ENCODE assay signal across 21 cellular contexts in the genomic region with DNA sequence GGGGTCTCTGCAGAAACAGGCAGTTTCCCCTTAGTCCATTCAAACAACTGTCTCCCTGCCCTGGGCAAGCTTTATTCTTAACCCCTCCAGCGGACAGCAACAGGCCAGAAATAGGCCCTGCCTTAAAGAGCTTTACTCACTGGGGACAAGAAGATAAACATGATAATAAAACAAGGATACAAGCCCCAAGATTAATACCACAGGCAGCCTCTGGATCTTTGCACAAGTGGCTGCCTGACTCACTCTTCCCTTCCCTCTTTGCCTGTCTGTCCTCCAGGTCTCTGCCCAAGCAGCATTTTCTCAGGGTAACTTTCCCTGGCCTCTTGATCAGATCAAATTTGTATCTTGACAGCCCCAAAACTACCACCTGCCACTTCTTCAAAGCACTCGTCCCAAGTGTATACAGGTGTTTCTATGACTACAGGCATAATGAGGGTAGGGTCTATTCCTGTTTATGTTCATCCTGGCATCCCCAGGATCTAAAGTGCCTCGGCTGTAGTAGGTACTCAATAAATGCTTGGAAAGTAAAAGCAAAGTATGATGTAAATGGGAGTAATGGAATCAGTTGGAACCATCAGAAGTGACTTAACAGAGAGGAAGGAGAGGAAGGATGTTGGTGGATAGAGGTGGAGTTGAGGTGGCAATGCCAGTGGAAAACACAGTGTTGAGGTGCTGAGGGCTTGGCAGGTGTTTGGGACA. TPM values are rescaled to one million over a fixed set of nuclear protein-coding genes. Genes with fewer than 3 reads are reported as not detected.
"Had no signal": no experiment of that assay in that cellular context is flagged by ENCODE, and none has a peak within 500 bp of the region (broad histone marks: within the 10 kb centered on the region; RNA-seq: fewer than 3 reads in every experiment).

No MANE protein-coding gene starts in this region.

- H3K4me2 ChIP-seq: hepatocyte had no signal

- H3K9me3 ChIP-seq: right lobe of liver, transverse colon had no signal

- H3K27ac Mint-ChIP-seq: activated B cell treated with CpG ODN at 0.5 μM for 24 hours; activated CD4-positive, alpha-beta T cell treated with anti-CD3 and anti-CD28 coated beads for 36 hours; activated naive CD8-positive, alpha-beta T cell treated with anti-CD3 and anti-CD28 coated beads for 36 hours; activated T-helper 2 cell treated with anti-CD3 and anti-CD28 coated beads, Interferon-gamma antibody, Interleukin-2, Interleukin-4, amounts not matched to agents 10 μg/mL and 5 μg/mL and 100 μg/mL, durations not matched to agents 14 hours and 24 hours and 36 hours had no signal

- H3K27me3 ChIP-seq: hepatocyte, right lobe of liver, transverse colon had no signal

- DNase-seq: activated B cell treated with CpG ODN at 0.5 μM for 24 hours; activated CD4-positive, alpha-beta T cell treated with anti-CD3 and anti-CD28 coated beads for 36 hours; activated CD4-positive, alpha-beta T cell treated with anti-CD3 and anti-CD28 coated beads, Interleukin-2, amount 50 U/mL, for 4 hours; activated CD8-positive, alpha-beta memory T cell treated with anti-CD3 and anti-CD28 coated beads, Interleukin-2, amount 50 U/mL, for 48 hours; activated naive CD4-positive, alpha-beta T cell treated with Interleukin-2 at 50 U/mL for 16 hours; activated naive CD8-positive, alpha-beta T cell treated with anti-CD3 and anti-CD28 coated beads for 36 hours; activated T-cell treated with anti-CD3 and anti-CD28 coated beads, Interleukin-2, amount 50 U/mL, for 4 hours; amygdala; effector memory CD4-positive, alpha-beta T cell; foreskin melanocyte; naive B cell; posterior cingulate gyrus; right lobe of liver; small intestine; stimulated activated CD4-positive, alpha-beta T cell treated with anti-CD3 and anti-CD28 coated beads, Interleukin-2, amount 100 ng/mL, for 24 hours; T-helper 9 cell; transverse colon had no signal

- H3K27ac ChIP-seq: hepatocyte, right lobe of liver, transverse colon had no signal

- H2AFZ ChIP-seq: hepatocyte had no signal

- H3K4me3 Mint-ChIP-seq: activated B cell treated with CpG ODN at 0.5 μM for 24 hours; activated CD4-positive, alpha-beta T cell treated with anti-CD3 and anti-CD28 coated beads for 36 hours; activated naive CD8-positive, alpha-beta T cell treated with anti-CD3 and anti-CD28 coated beads for 36 hours; activated T-cell treated with anti-CD3 and anti-CD28 coated beads, Interleukin-2, amount 50 U/mL, for 4 hours; naive B cell; neural crest cell; stimulated activated memory B cell treated with anti-CD40 and anti-IgM and Interleukin-4, amounts not matched to agents 10 μg/mL and 1 μg/mL and 100 μg/mL, for 72 hours had no signal

- H3K9me3 Mint-ChIP-seq: activated B cell treated with CpG ODN at 0.5 μM for 24 hours; activated naive CD8-positive, alpha-beta T cell treated with anti-CD3 and anti-CD28 coated beads for 36 hours; activated T-cell treated with anti-CD3 and anti-CD28 coated beads, Interleukin-2, amount 50 U/mL, for 4 hours; activated T-helper 2 cell treated with anti-CD3 and anti-CD28 coated beads, Interferon-gamma antibody, Interleukin-2, Interleukin-4, amounts not matched to agents 10 μg/mL and 5 μg/mL and 100 μg/mL, durations not matched to agents 14 hours and 24 hours and 36 hours; naive B cell; neural crest cell; stimulated activated memory B cell treated with anti-CD40 and anti-IgM and Interleukin-4, amounts not matched to agents 10 μg/mL and 1 μg/mL and 100 μg/mL, for 72 hours had no signal

- H3K36me3 ChIP-seq: right lobe of liver, transverse colon had no signal

- H3K4me3 ChIP-seq: hepatocyte, right lobe of liver, transverse colon had no signal

- H3K36me3 Mint-ChIP-seq: activated naive CD8-positive, alpha-beta T cell treated with anti-CD3 and anti-CD28 coated beads for 36 hours; naive B cell; stimulated activated memory B cell treated with anti-CD40 and anti-IgM and Interleukin-4, amounts not matched to agents 10 μg/mL and 1 μg/mL and 100 μg/mL, for 72 hours had no signal

- H3K79me2 ChIP-seq: hepatocyte had no signal

- H3K27me3 Mint-ChIP-seq: activated B cell treated with CpG ODN at 0.5 μM for 24 hours; activated CD4-positive, alpha-beta T cell treated with anti-CD3 and anti-CD28 coated beads for 36 hours; stimulated activated memory B cell treated with anti-CD40 and anti-IgM and Interleukin-4, amounts not matched to agents 10 μg/mL and 1 μg/mL and 100 μg/mL, for 72 hours had no signal

- ATAC-seq: activated CD4-positive, alpha-beta T cell treated with anti-CD3 and anti-CD28 coated beads for 36 hours; activated T-cell treated with anti-CD3 and anti-CD28 coated beads, Interleukin-2, amount 50 U/mL, for 4 hours; right lobe of liver; stimulated activated memory B cell treated with anti-CD40 and anti-IgM and Interleukin-4, amounts not matched to agents 10 μg/mL and 1 μg/mL and 100 μg/mL, for 72 hours had no signal

RNA-seq across cellular contexts. Expression of gene PLAU, which starts 29.6 kb away (rescaled TPM):
- total RNA-seq: activated B cell treated with CpG ODN at 0.5 μM for 24 hours had no signal
